Comparison of ENCODE assay signal across 14 cellular contexts in the genomic region with DNA sequence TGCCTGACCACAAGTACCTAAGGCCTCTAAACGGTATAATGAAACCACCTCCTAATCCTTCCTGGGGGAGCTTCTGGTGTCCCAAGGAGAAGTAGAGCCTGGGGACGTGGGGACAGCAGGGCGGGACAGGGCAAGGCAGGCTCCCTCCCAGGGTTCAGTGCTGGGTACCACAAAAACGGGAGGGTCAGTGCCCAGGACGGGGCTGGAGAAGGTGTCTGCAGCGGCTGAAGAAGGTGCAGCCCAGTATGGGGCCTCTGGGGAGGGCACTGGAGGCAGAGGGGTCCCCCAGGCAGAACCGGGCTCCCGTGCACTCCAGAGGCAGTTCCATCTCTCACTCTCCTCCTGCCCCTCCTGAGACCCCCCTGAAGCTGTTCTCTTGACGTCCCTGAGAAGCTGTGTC.
"Had no signal": no experiment of that assay in that cellular context is flagged by ENCODE, and none has a peak within 500 bp of the region (broad histone marks: within the 10 kb centered on the region; RNA-seq: fewer than 3 reads in every experiment).

No MANE protein-coding gene starts in this region.

- H3K27me3 Mint-ChIP-seq: activated CD4-positive, alpha-beta memory T cell treated with anti-CD3 and anti-CD28 coated beads for 36 hours had no signal

- H3K27ac ChIP-seq: coronary artery, foreskin keratinocyte, ovary, tibial nerve had no signal

- H3K9me3 ChIP-seq: heart left ventricle, left lung, mucosa of descending colon, ovary, tibial nerve had no signal

- DNase-seq: activated CD8-positive, alpha-beta memory T cell treated with anti-CD3 and anti-CD28 coated beads, Interleukin-2, amount 50 U/mL, for 48 hours; activated effector memory CD4-positive, alpha-beta T cell treated with Interleukin-2 at 50 U/mL for 16 hours; effector CD4-positive, alpha-beta T cell; foreskin keratinocyte; nephron progenitor cell; ovary; stimulated activated CD4-positive, alpha-beta T cell treated with anti-CD3 and anti-CD28 coated beads, Interleukin-4, amount 100 ng/mL, for 4 hours had no signal

- H3K4me1 ChIP-seq: foreskin keratinocyte had no signal

- H3K36me3 ChIP-seq: heart left ventricle, left lung, ovary had no signal

- H3K9me3 Mint-ChIP-seq: activated CD4-positive, alpha-beta memory T cell treated with anti-CD3 and anti-CD28 coated beads for 36 hours; nephron progenitor cell; WTC11 had no signal

- H3K4me3 ChIP-seq: coronary artery, heart left ventricle, left lung, mucosa of descending colon, ovary, tibial nerve had no signal

- H3K36me3 Mint-ChIP-seq: activated CD4-positive, alpha-beta memory T cell treated with anti-CD3 and anti-CD28 coated beads for 36 hours; WTC11 had no signal

- H3K27ac Mint-ChIP-seq: activated CD4-positive, alpha-beta memory T cell treated with anti-CD3 and anti-CD28 coated beads for 36 hours; nephron progenitor cell; WTC11 had no signal

- H3K4me3 Mint-ChIP-seq: activated CD4-positive, alpha-beta memory T cell treated with anti-CD3 and anti-CD28 coated beads for 36 hours; nephron progenitor cell; WTC11 had no signal
